In the genomic region with DNA sequence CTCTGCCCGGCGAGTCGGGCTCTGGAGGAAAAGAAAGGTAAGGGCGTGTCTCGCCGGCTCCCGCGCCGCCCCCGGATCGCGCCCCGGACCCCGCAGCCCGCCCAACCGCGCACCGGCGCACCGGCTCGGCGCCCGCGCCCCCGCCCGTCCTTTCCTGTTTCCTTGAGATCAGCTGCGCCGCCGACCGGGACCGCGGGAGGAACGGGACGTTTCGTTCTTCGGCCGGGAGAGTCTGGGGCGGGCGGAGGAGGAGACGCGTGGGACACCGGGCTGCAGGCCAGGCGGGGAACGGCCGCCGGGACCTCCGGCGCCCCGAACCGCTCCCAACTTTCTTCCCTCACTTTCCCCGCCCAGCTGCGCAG, we compare ENCODE assay signal across 8 cellular contexts. TPM values are rescaled to one million over a fixed set of nuclear protein-coding genes. Genes with fewer than 3 reads are reported as not detected.
DNase-seq lines count a peak whose midpoint lies in the region; ATAC-seq and TF ChIP-seq lines count a peak whose summit lies in the region.

No MANE protein-coding gene starts in this region.

- peak overlapping the region; percentile 39; the same call in 1 of the 2 replicates for H3K4me3 ChIP-seq in GM08714 (ENCODE audit: low read length)
- peak overlapping the region; percentile 64 to 95 (median 76) for H3K4me3 ChIP-seq in heart right ventricle
- peak overlapping the region; percentile 76 for H3K4me3 ChIP-seq in rectal smooth muscle tissue (ENCODE audit: low read length)

- H3K27ac ChIP-seq in heart right ventricle, result peak overlapping the region; percentile 83 to 98 (median 94)
- peak overlapping the region; percentile 94 for H3K27ac ChIP-seq in rectal smooth muscle tissue (ENCODE audit: low read depth, low read length)

- WGBS in heart right ventricle, 2 donors, result 0 to 1% methylated on average over 52 of the region's 52 CpGs

- no peak for TF ChIP-seq CTCF in heart right ventricle (IDR thresholded peaks at IDR 0.05)

- H3K36me3 ChIP-seq in heart right ventricle, result peaks cover 0 to 2% (median 0%) of the 10 kb centered on the region in 9 donors
- H3K36me3 ChIP-seq in rectal smooth muscle tissue (ENCODE audit: control insufficient read depth, insufficient read depth, low read length), result no peaks in the 10 kb centered on the region

- H3K27me3 ChIP-seq in heart right ventricle, result peaks cover 0 to 44% (median 24%) of the 10 kb centered on the region in 7 donors
- H3K27me3 ChIP-seq in rectal smooth muscle tissue (ENCODE audit: control insufficient read depth, insufficient read depth, low read length), result peaks cover 2% of the 10 kb centered on the region

- intact Hi-C loops in heart right ventricle (cut with DNase I), result loop anchor here in 7 of 10 donors (1.0 to 10.0 kb wide), 11 partner anchors 81 to 245 kb away; no protein-coding TSS in a partner anchor

- H3K9ac ChIP-seq in rectal smooth muscle tissue (ENCODE audit: low read length), result peak overlapping the region; percentile 58

- DNase-seq in heart right ventricle (peak; percentile 59 to 75), NCI-H128 (lab: John Stamatoyannopoulos, UW; ENCODE audit: unreplicated experiment) (no peak), NCI-H226 (no peak)
- no peak for DNase-seq in activated CD4-positive, alpha-beta T cell treated with anti-CD3 and anti-CD28 coated beads, Interleukin-2, amount 50 U/mL, for 1 hour

- peaks cover 0 to 17% (median 10%) of the 10 kb centered on the region in 9 donors for H3K4me1 ChIP-seq in heart right ventricle
- peaks cover 15% of the 10 kb centered on the region for H3K4me1 ChIP-seq in rectal smooth muscle tissue (ENCODE audit: control insufficient read depth, insufficient read depth, low read length)

- ATAC-seq in SK-N-SH treated with all-trans-retinoic acid at 6 μM for 48 hours (peak; percentile 36), heart right ventricle (peak; percentile 49 to 82 (median 60)), HG03135 (IDR thresholded peaks at IDR 0.05; ENCODE audit: unreplicated experiment) (no peak)

- H3K9me3 ChIP-seq in heart right ventricle, result no peaks in the 10 kb centered on the region

TF ChIP-seq in SK-N-SH treated with all-trans-retinoic acid at 6 μM for 48 hours, 23 proteins besides CTCF, POLR2A, EP300 and RAD21:
- TF ChIP-seq, protein P1, sequence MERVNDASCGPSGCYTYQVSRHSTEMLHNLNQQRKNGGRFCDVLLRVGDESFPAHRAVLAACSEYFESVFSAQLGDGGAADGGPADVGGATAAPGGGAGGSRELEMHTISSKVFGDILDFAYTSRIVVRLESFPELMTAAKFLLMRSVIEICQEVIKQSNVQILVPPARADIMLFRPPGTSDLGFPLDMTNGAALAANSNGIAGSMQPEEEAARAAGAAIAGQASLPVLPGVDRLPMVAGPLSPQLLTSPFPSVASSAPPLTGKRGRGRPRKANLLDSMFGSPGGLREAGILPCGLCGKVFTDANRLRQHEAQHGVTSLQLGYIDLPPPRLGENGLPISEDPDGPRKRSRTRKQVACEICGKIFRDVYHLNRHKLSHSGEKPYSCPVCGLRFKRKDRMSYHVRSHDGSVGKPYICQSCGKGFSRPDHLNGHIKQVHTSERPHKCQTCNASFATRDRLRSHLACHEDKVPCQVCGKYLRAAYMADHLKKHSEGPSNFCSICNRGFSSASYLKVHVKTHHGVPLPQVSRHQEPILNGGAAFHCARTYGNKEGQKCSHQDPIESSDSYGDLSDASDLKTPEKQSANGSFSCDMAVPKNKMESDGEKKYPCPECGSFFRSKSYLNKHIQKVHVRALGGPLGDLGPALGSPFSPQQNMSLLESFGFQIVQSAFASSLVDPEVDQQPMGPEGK (CRISPR knock-in tag; IDR thresholded peaks at IDR 0.05; ENCODE audit: borderline replicate concordance), result no peak
- no peak for TF ChIP-seq ZNF70 (CRISPR knock-in tag; IDR thresholded peaks at IDR 0.05)
- no peak for TF ChIP-seq GLIS3 (CRISPR knock-in tag; IDR thresholded peaks at IDR 0.05)
- no peak for TF ChIP-seq OSR1 (CRISPR knock-in tag; IDR thresholded peaks at IDR 0.05)
- no peak for TF ChIP-seq ZNF8 (CRISPR knock-in tag; IDR thresholded peaks at IDR 0.05)
- no peak for TF ChIP-seq ARNTL (CRISPR knock-in tag; IDR thresholded peaks at IDR 0.05; ENCODE audit: borderline replicate concordance, low read depth)
- TF ChIP-seq ZFP3 (CRISPR knock-in tag; IDR thresholded peaks at IDR 0.05), result no peak
- no peak for TF ChIP-seq SNAI2 (CRISPR knock-in tag; IDR thresholded peaks at IDR 0.05)
- no peak for TF ChIP-seq ESRRG (CRISPR knock-in tag; IDR thresholded peaks at IDR 0.05)
- TF ChIP-seq PPARA (CRISPR knock-in tag; IDR thresholded peaks at IDR 0.05; ENCODE audit: borderline replicate concordance), result no peak
- TF ChIP-seq BACH2 (CRISPR knock-in tag; IDR thresholded peaks at IDR 0.05; ENCODE audit: borderline replicate concordance), result no peak
- TF ChIP-seq TCF4 (CRISPR knock-in tag; IDR thresholded peaks at IDR 0.05; ENCODE audit: borderline replicate concordance), result no peak
- TF ChIP-seq, protein P2, sequence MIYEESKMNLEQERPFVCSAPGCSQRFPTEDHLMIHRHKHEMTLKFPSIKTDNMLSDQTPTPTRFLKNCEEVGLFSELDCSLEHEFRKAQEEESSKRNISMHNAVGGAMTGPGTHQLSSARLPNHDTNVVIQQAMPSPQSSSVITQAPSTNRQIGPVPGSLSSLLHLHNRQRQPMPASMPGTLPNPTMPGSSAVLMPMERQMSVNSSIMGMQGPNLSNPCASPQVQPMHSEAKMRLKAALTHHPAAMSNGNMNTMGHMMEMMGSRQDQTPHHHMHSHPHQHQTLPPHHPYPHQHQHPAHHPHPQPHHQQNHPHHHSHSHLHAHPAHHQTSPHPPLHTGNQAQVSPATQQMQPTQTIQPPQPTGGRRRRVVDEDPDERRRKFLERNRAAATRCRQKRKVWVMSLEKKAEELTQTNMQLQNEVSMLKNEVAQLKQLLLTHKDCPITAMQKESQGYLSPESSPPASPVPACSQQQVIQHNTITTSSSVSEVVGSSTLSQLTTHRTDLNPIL (CRISPR knock-in tag; IDR thresholded peaks at IDR 0.05; ENCODE audit: low read depth), result no peak
- TF ChIP-seq, protein P3, sequence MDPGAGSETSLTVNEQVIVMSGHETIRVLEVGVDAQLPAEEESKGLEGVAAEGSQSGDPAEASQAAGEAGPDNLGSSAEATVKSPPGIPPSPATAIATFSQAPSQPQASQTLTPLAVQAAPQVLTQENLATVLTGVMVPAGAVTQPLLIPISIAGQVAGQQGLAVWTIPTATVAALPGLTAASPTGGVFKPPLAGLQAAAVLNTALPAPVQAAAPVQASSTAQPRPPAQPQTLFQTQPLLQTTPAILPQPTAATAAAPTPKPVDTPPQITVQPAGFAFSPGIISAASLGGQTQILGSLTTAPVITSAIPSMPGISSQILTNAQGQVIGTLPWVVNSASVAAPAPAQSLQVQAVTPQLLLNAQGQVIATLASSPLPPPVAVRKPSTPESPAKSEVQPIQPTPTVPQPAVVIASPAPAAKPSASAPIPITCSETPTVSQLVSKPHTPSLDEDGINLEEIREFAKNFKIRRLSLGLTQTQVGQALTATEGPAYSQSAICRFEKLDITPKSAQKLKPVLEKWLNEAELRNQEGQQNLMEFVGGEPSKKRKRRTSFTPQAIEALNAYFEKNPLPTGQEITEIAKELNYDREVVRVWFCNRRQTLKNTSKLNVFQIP (CRISPR knock-in tag; IDR thresholded peaks at IDR 0.05; ENCODE audit: borderline replicate concordance, low read depth), result no peak

RNA-seq across cellular contexts. Expression of a gene that starts 0.5 kb away (rescaled TPM):
- total RNA-seq in heart right ventricle, result 10 to 100 TPM in 5 of 10 donors, 1 to 10 TPM in 5; 5.0 to 13.5 (median 9.2) TPM
- polyA plus RNA-seq in heart right ventricle, result 1 to 10 TPM; 1.9 to 4.2 TPM

Comparison
In these comparisons a context has a peak if more than half of its experiments do, and no peak if none do; other contexts are left out.
1. DNase-seq: peak in heart right ventricle (2 of 2); none in NCI-H128 (single experiment), activated CD4-positive, alpha-beta T cell treated with anti-CD3 and anti-CD28 coated beads, Interleukin-2, amount 50 U/mL, for 1 hour (single experiment) and NCI-H226 (single experiment).
2. Peak in every context shown above with its lines, with median percentiles within 50 percentile points of each other: H3K4me3 ChIP-seq.